ENCODE assay signal across 6 cellular contexts in the genomic region with DNA sequence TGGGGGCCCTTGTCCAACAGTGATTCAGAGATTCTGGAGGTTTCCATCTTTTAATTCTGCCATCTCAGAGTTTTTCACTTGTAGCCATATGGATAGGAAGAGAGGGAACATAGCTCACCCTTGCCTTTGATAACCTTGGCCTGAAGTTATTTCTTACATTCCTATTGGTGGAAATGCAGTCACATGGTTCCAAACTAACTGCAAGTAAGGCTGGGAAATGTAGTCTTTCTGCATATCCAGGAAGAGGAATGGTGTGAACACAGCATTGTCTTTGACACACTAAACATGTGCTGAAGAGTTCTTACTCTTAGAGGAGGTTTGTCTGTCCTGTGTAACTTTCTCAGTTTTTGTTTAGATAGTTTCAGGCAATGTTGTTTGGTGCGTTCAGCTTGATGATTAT.
DNase-seq lines count a peak whose midpoint lies in the region; ATAC-seq, FAIRE-seq and TF ChIP-seq lines count a peak whose summit lies in the region.
"Not testable (repeated sequence)": the region's sequence is repeated elsewhere in the genome, so short reads cannot be mapped to it uniquely, and the experiment has no call there.

No MANE protein-coding gene starts in this region.

- H4K20me1 ChIP-seq in HCT116 (ENCODE audit: insufficient read depth); Karpas-422 (ENCODE audit: insufficient read depth, low read depth, low read length); OCI-LY7 (ENCODE audit: insufficient read depth, low read length); H1 (replicated peaks in 1 of 2; ENCODE audit: control insufficient read depth in 1 of 2, insufficient read depth in 2 of 2, low read length in 2 of 2): not testable (repeated sequence)

- not testable (repeated sequence) for H2AK5ac ChIP-seq in H1 (ENCODE audit: low read depth, low read length)

- H3K14ac ChIP-seq in H1 (ENCODE audit: insufficient read length) = not testable (repeated sequence)

- H3K4ac ChIP-seq in H1 (replicated peaks; ENCODE audit: insufficient read length, low read depth, low read length) = not testable (repeated sequence)

- H4K8ac ChIP-seq in H1 (ENCODE audit: extremely low read depth, insufficient read depth, low read length) = not testable (repeated sequence)

- not testable (repeated sequence) for H3K36me3 Mint-ChIP-seq in CD4-positive, alpha-beta memory T cell
- peaks cover 19% of the 10 kb centered on the region for H3K36me3 Mint-ChIP-seq in WTC11

- H3K9me2 ChIP-seq in HCT116 (ENCODE audit: insufficient read depth); Karpas-422 (replicated peaks; ENCODE audit: insufficient read depth, low read length); OCI-LY7 (ENCODE audit: insufficient read depth, low read length): not testable (repeated sequence)

- H3K56ac ChIP-seq in H1 (replicated peaks; ENCODE audit: insufficient read length, low read depth, low read length) = not testable (repeated sequence)

- not testable (repeated sequence) for H3K9me3 Mint-ChIP-seq in CD4-positive, alpha-beta memory T cell
- H3K9me3 Mint-ChIP-seq in WTC11 = peaks cover 44% of the 10 kb centered on the region

- not testable (repeated sequence) for H3K23me2 ChIP-seq in H1 (ENCODE audit: low read depth, low read length)

- POLR2A ChIA-PET in CD4-positive, alpha-beta memory T cell (lab: Charles Lee; ENCODE audit: partially characterized antibody) = interaction anchor here (0.6 kb wide), 1 partner anchor 55 kb away, joined by 3 read pairs; no protein-coding TSS in a partner anchor
- POLR2A ChIA-PET in HCT116 (lab: Charles Lee); OCI-LY7 (lab: Charles Lee); WTC11 (lab: Charles Lee); H1 (lab: Charles Lee; ENCODE audit: partially characterized antibody): not testable (repeated sequence)

- H3K9me3 ChIP-seq in CD4-positive, alpha-beta memory T cell (ENCODE audit: control insufficient read depth in 1 of 2, low read length in 2 of 2); HCT116 (ENCODE audit: control insufficient read depth in 1 of 2, insufficient read depth in 1 of 2, low read depth in 1 of 2, low read length in 2 of 2); Karpas-422 (ENCODE audit: low read length); OCI-LY7 (ENCODE audit: low read length); H1 (ENCODE audit: insufficient read depth in 2 of 2, low read depth in 1 of 2, low read length in 1 of 2): not testable (repeated sequence)

- not testable (repeated sequence) for H2BK12ac ChIP-seq in H1 (ENCODE audit: low read depth, low read length)

- WGBS in H1 (ENCODE audit: extremely low coverage in 1 of 2, insufficient coverage in 1 of 2, insufficient read length in 1 of 2, insufficient replicate concordance in 2 of 2, low coverage in 1 of 2, low lambda C conversion rate in 2 of 2, missing lambda C conversion rate in 1 of 2), 2 experiments = 94% methylated on average over 1 of the region's 1 CpG; no CpG with 5 or more reads in 1 of the 2 experiments

- not testable (repeated sequence) for H3K4me2 ChIP-seq in HCT116 (ENCODE audit: low read length); Karpas-422 (ENCODE audit: low read depth, low read length, poor library complexity, severe bottlenecking); OCI-LY7 (ENCODE audit: low read length); H1 (ENCODE audit: insufficient read depth in 1 of 2, low read depth in 2 of 2, low read length in 2 of 2)

- peak overlapping the region; percentile 17 for H2AFZ ChIP-seq in HCT116 (ENCODE audit: low read depth, low read length, poor library complexity, severe bottlenecking)
- not testable (repeated sequence) for H2AFZ ChIP-seq in Karpas-422 (ENCODE audit: low read length); OCI-LY7 (ENCODE audit: low read length); H1 (ENCODE audit: low read length)

- not testable (repeated sequence) for H3K18ac ChIP-seq in H1 (ENCODE audit: extremely low read depth, low read length)

- not testable (repeated sequence) for H2BK20ac ChIP-seq in H1 (ENCODE audit: low read length)

- not testable (repeated sequence) for FAIRE-seq in H1 (lab: Jason Lieb, UNC)

- H3K36me3 ChIP-seq in CD4-positive, alpha-beta memory T cell (ENCODE audit: insufficient read depth, low read length); HCT116 (ENCODE audit: control insufficient read depth in 1 of 2, insufficient read depth in 2 of 2, low read length in 2 of 2); Karpas-422 (ENCODE audit: insufficient read depth, low read length); OCI-LY7 (ENCODE audit: insufficient read depth, low read length); H1 (ENCODE audit: control insufficient read depth in 2 of 4, insufficient read depth in 4 of 4, low read length in 3 of 4): not testable (repeated sequence)

- not testable (repeated sequence) for H2BK15ac ChIP-seq in H1 (ENCODE audit: low read length)

- not testable (repeated sequence) for TF ChIP-seq POLR2A in HCT116 (IDR thresholded peaks at IDR 0.05; ENCODE audit: borderline replicate concordance, extremely low read depth, insufficient read depth, insufficient read length); H1 (IDR thresholded peaks at IDR 0.05; ENCODE audit: control extremely low read depth in 1 of 2, low read depth in 2 of 2, low read length in 2 of 2)

- BruUV-seq in HCT116 (replicated peaks; lab: Mats Ljungman, UMichigan); OCI-LY7 (replicated peaks; lab: Mats Ljungman, UMichigan): not testable (repeated sequence)

- not testable (repeated sequence) for H2BK5ac ChIP-seq in H1 (ENCODE audit: low read depth, low read length)

- not testable (repeated sequence) for H4K5ac ChIP-seq in H1 (ENCODE audit: insufficient read length, low read depth, low read length)

- intact Hi-C loops in CD4-positive, alpha-beta memory T cell (cut with micrococcal nuclease); HCT116 (cut with micrococcal nuclease); OCI-LY7 (cut with micrococcal nuclease; ENCODE audit: unreplicated experiment): not testable (repeated sequence)

- not testable (repeated sequence) for H3K79me1 ChIP-seq in H1 (ENCODE audit: low read depth, low read length)

- not testable (repeated sequence) for H4K91ac ChIP-seq in H1 (replicated peaks; ENCODE audit: insufficient read length, low read length)

- H3K27me3 Mint-ChIP-seq in CD4-positive, alpha-beta memory T cell = not testable (repeated sequence)
- H3K27me3 Mint-ChIP-seq in WTC11 (ENCODE audit: low read depth) = peaks cover 13% of the 10 kb centered on the region

- peak in 4 of 5 donors; percentile 15 to 30 (median 24) for DNase-seq in CD4-positive, alpha-beta memory T cell
- not testable (repeated sequence) for DNase-seq in HCT116 (ENCODE audit: low read depth, low spot score); WTC11 (ENCODE audit: low spot score); H1 (ENCODE audit: low read depth in 1 of 2, low spot score in 2 of 2)
- DNase-seq in Karpas-422 = peak; percentile 53
- peak; percentile 16 for DNase-seq in OCI-LY7 (ENCODE audit: low spot score)

- H2BK120ac ChIP-seq in H1 (replicated peaks; ENCODE audit: low read depth, low read length) = not testable (repeated sequence)

- H3K79me2 ChIP-seq in HCT116 (ENCODE audit: insufficient read depth, low read length); Karpas-422 (ENCODE audit: low read length); OCI-LY7 (ENCODE audit: insufficient read depth, low read depth, low read length); H1 (ENCODE audit: control insufficient read depth in 1 of 2, insufficient read depth in 2 of 2, low read length in 2 of 2): not testable (repeated sequence)

- H3K27ac ChIP-seq in CD4-positive, alpha-beta memory T cell (ENCODE audit: low read depth, low read length); HCT116 (ENCODE audit: low read depth, low read length); Karpas-422 (ENCODE audit: low read length); OCI-LY7 (ENCODE audit: low read depth, low read length, poor library complexity, severe bottlenecking); H1 (ENCODE audit: low read depth, low read length): not testable (repeated sequence)

- not testable (repeated sequence) for H3K27ac Mint-ChIP-seq in CD4-positive, alpha-beta memory T cell; WTC11

- not testable (repeated sequence) for ATAC-seq in HCT116, WTC11

- H3K4me3 Mint-ChIP-seq in CD4-positive, alpha-beta memory T cell; WTC11: not testable (repeated sequence)

- RAD21 ChIA-PET in HCT116 (lab: Charles Lee; ENCODE audit: low non-redundant PET in 1 of 2, low total read pairs in 2 of 2, uncharacterized antibody in 2 of 2, unreplicated experiment in 2 of 2) = not testable (repeated sequence)

- not testable (repeated sequence) for H3K9ac ChIP-seq in HCT116 (ENCODE audit: low read length); Karpas-422 (ENCODE audit: low read length); H1 (replicated peaks in 1 of 4; ENCODE audit: extremely low read depth in 1 of 4, low read depth in 3 of 4, low read length in 3 of 4)

- TF ChIP-seq RAD21 in HCT116 (IDR thresholded peaks at IDR 0.05; ENCODE audit: low read depth); H1 (IDR thresholded peaks at IDR 0.05 in 1 of 2, conservative IDR thresholded peaks at IDR 0.05 in 1 of 2; ENCODE audit: low read depth in 2 of 2, low read length in 2 of 2): not testable (repeated sequence)

- not testable (repeated sequence) for H3K4me3 ChIP-seq in CD4-positive, alpha-beta memory T cell (ENCODE audit: low read length in 2 of 2); HCT116 (replicated peaks in 1 of 2; ENCODE audit: low read depth in 1 of 2, low read length in 2 of 2); Karpas-422 (ENCODE audit: low read length); OCI-LY7 (ENCODE audit: low read depth, low read length, poor library complexity, severe bottlenecking); H1 (ENCODE audit: extremely low read depth in 1 of 4, insufficient read depth in 2 of 4, low read depth in 3 of 4, low read length in 4 of 4)

- not testable (repeated sequence) for H3K4me1 Mint-ChIP-seq in CD4-positive, alpha-beta memory T cell; WTC11

- H3K4me1 ChIP-seq in CD4-positive, alpha-beta memory T cell (ENCODE audit: insufficient read depth, low read length); Karpas-422 (ENCODE audit: low read length); OCI-LY7 (ENCODE audit: insufficient read depth, low read length, poor library complexity, severe bottlenecking); H1 (replicated peaks in 1 of 4; ENCODE audit: control insufficient read depth in 3 of 4, insufficient read depth in 4 of 4, low read length in 3 of 4): not testable (repeated sequence)
- peaks cover 8 to 25% of the 10 kb centered on the region in 2 experiments for H3K4me1 ChIP-seq in HCT116 (ENCODE audit: control insufficient read depth in 1 of 2, insufficient read depth in 2 of 2, low read length in 2 of 2)

- not testable (repeated sequence) for TF ChIP-seq EP300 in H1 (IDR thresholded peaks at IDR 0.05; ENCODE audit: borderline replicate concordance in 1 of 2, low read depth in 2 of 2, low read length in 2 of 2)

- not testable (repeated sequence) for H3K27me3 ChIP-seq in CD4-positive, alpha-beta memory T cell (ENCODE audit: insufficient read depth, low read length); HCT116 (ENCODE audit: insufficient read depth, low read length); Karpas-422 (ENCODE audit: low read length); H1 (replicated peaks in 1 of 4; ENCODE audit: control insufficient read depth in 3 of 4, extremely low read depth in 1 of 4, insufficient read depth in 3 of 4, low read length in 3 of 4)

- H3K23ac ChIP-seq in H1 (ENCODE audit: insufficient read length) = not testable (repeated sequence)

- not testable (repeated sequence) for TF ChIP-seq CTCF in HCT116 (IDR thresholded peaks at IDR 0.05 in 2 of 3, conservative IDR thresholded peaks at IDR 0.05 in 1 of 3; ENCODE audit: borderline replicate concordance in 1 of 3, insufficient read depth in 1 of 3, low read depth in 2 of 3, low read length in 2 of 3); OCI-LY7 (conservative IDR thresholded peaks at IDR 0.05; ENCODE audit: low read length); WTC11 (IDR thresholded peaks at IDR 0.05); H1 (IDR thresholded peaks at IDR 0.05; ENCODE audit: control extremely low read depth in 1 of 3, insufficient read depth in 1 of 3, low read depth in 1 of 3, low read length in 3 of 3)

- CTCF ChIA-PET in CD4-positive, alpha-beta memory T cell (lab: Charles Lee; ENCODE audit: partially characterized antibody) = interaction anchor here (0.6 kb wide), 1 partner anchor 1021 kb away, joined by 4 read pairs; no protein-coding TSS in a partner anchor
- CTCF ChIA-PET in HCT116 (lab: Charles Lee) (interaction anchor here (1.1 kb wide), 1 partner anchor 9 kb away, joined by 4 read pairs; no protein-coding TSS in a partner anchor), H1 (lab: Charles Lee; ENCODE audit: partially characterized antibody) (interaction anchor here (1.3 to 1.8 kb wide), 2 partner anchors 9 to 27 kb away, joined by 4 to 7 read pairs; no protein-coding TSS in a partner anchor)
- CTCF ChIA-PET in OCI-LY7 (lab: Charles Lee; ENCODE audit: unreplicated experiment); WTC11 (lab: Charles Lee): not testable (repeated sequence)
